In genomic region chr1:234608026-234608719, GRCh38 we compare ENCODE assay signal across 8 cellular contexts. TPM values are rescaled to one million over a fixed set of nuclear protein-coding genes. Genes with fewer than 3 reads are reported as not detected.
DNase-seq lines count a peak whose midpoint lies in the region; FAIRE-seq and TF ChIP-seq lines count a peak whose summit lies in the region.

No MANE protein-coding gene starts in this region.

- peak overlapping the region; percentile 99 for H3K27ac Mint-ChIP-seq in activated T-helper 2 cell treated with anti-CD3 and anti-CD28 coated beads, Interferon-gamma antibody, Interleukin-2, Interleukin-4, amounts not matched to agents 10 μg/mL and 5 μg/mL and 100 μg/mL, durations not matched to agents 14 hours and 24 hours and 36 hours

- H3K4me3 ChIP-seq in BJ (ENCODE audit: low read depth, low read length) (peak overlapping the region; percentile 77), fibroblast of pulmonary artery (replicated peaks; ENCODE audit: low read depth, low read length) (peak overlapping the region; percentile 80), neural cell (ENCODE audit: low read length) (peak overlapping the region; percentile 90)

- peaks cover 53% of the 10 kb centered on the region for H3K79me2 ChIP-seq in neural cell (replicated peaks; ENCODE audit: insufficient read depth, low read length)

- H3F3A ChIP-seq in neural cell (ENCODE audit: insufficient read depth, low read length, poor library complexity, severe bottlenecking): peaks cover 7% of the 10 kb centered on the region

- H2AFZ ChIP-seq in neural cell (ENCODE audit: low read depth, low read length): no peak overlapping the region

- CTCF ChIA-PET in BJ (lab: Yijun Ruan, JAX): no interaction called here

- peaks cover 57% of the 10 kb centered on the region for H3K36me3 Mint-ChIP-seq in activated T-helper 2 cell treated with anti-CD3 and anti-CD28 coated beads, Interferon-gamma antibody, Interleukin-2, Interleukin-4, amounts not matched to agents 10 μg/mL and 5 μg/mL and 100 μg/mL, durations not matched to agents 14 hours and 24 hours and 36 hours (ENCODE audit: low read depth)

- peak; percentile 98 for FAIRE-seq in GM19239 (lab: Jason Lieb, UNC)

- DNase-seq in BJ (ENCODE audit: low read depth) (peak; percentile 68), GM19239 (ENCODE audit: insufficient read length, low spot score) (peak; percentile 45), HUDEP-2 (lab: John Stamatoyannopoulos, UW; ENCODE audit: unreplicated experiment in 76 of 76) (peak in 73 of 76 experiments; percentile 23 to 83 (median 66)), RPMI8226 (peak; percentile 95), fibroblast of pulmonary artery (ENCODE audit: low read depth) (peak; percentile 95), superior temporal gyrus (ENCODE audit: extremely low spot score) (peak; percentile 90)
- DNase-seq in activated T-helper 2 cell treated with anti-CD3 and anti-CD28 coated beads, Interferon-gamma antibody, Interleukin-2, Interleukin-4, amounts not matched to agents 10 μg/mL and 5 μg/mL and 100 μg/mL, durations not matched to agents 14 hours and 24 hours and 36 hours (ENCODE audit: low spot score): peak; percentile 78

- TF ChIP-seq EP300 in neural cell (conservative IDR thresholded peaks at IDR 0.05; ENCODE audit: poor library complexity, severe bottlenecking): no peak

- peaks cover 8% of the 10 kb centered on the region for H3K36me3 ChIP-seq in BJ (ENCODE audit: control insufficient read depth, insufficient read depth, low read length)
- H3K36me3 ChIP-seq in neural cell (ENCODE audit: insufficient read depth, low read length): peaks cover 15% of the 10 kb centered on the region

- peak overlapping the region; percentile 93 for H3K27ac ChIP-seq in neural cell (ENCODE audit: low read length)

- peak; percentile 59 for TF ChIP-seq RAD21 in neural cell (conservative IDR thresholded peaks at IDR 0.05)

- POLR2A ChIA-PET in BJ (lab: Charles Lee): no interaction called here

- intact Hi-C loops in activated T-helper 2 cell treated with anti-CD3 and anti-CD28 coated beads, Interferon-gamma antibody, Interleukin-2, Interleukin-4, amounts not matched to agents 10 μg/mL and 5 μg/mL and 100 μg/mL, durations not matched to agents 14 hours and 24 hours and 36 hours (cut with micrococcal nuclease): loop anchor here (10.0 kb wide), 2 partner anchors 203 to 233 kb away; partner anchors contain the start of gene COA6

- TF ChIP-seq CTCF in BJ (IDR thresholded peaks at IDR 0.05; ENCODE audit: insufficient read depth, low read depth, low read length) (no peak), fibroblast of pulmonary artery (IDR thresholded peaks at IDR 0.05; ENCODE audit: low read length, missing control alignments) (no peak), neural cell (IDR thresholded peaks at IDR 0.05; ENCODE audit: poor library complexity, severe bottlenecking) (no peak)

- H4K20me1 ChIP-seq in neural cell (ENCODE audit: insufficient read depth): peaks cover 23% of the 10 kb centered on the region

- no peaks in the 10 kb centered on the region for H3K27me3 ChIP-seq in BJ (ENCODE audit: control insufficient read depth, insufficient read depth, low read length)
- no peaks in the 10 kb centered on the region for H3K27me3 ChIP-seq in neural cell (ENCODE audit: insufficient read depth, low read depth, low read length)

- H3K9me2 ChIP-seq in neural cell (ENCODE audit: insufficient read depth, low read length): no peaks in the 10 kb centered on the region

- peak overlapping the region; percentile 96 for H3K4me3 Mint-ChIP-seq in activated T-helper 2 cell treated with anti-CD3 and anti-CD28 coated beads, Interferon-gamma antibody, Interleukin-2, Interleukin-4, amounts not matched to agents 10 μg/mL and 5 μg/mL and 100 μg/mL, durations not matched to agents 14 hours and 24 hours and 36 hours (ENCODE audit: low read depth)

- peaks cover 39% of the 10 kb centered on the region for H3K4me1 Mint-ChIP-seq in activated T-helper 2 cell treated with anti-CD3 and anti-CD28 coated beads, Interferon-gamma antibody, Interleukin-2, Interleukin-4, amounts not matched to agents 10 μg/mL and 5 μg/mL and 100 μg/mL, durations not matched to agents 14 hours and 24 hours and 36 hours (ENCODE audit: low read depth)

- H3K9me3 Mint-ChIP-seq in activated T-helper 2 cell treated with anti-CD3 and anti-CD28 coated beads, Interferon-gamma antibody, Interleukin-2, Interleukin-4, amounts not matched to agents 10 μg/mL and 5 μg/mL and 100 μg/mL, durations not matched to agents 14 hours and 24 hours and 36 hours: no peaks in the 10 kb centered on the region

- H3K4me2 ChIP-seq in neural cell (ENCODE audit: low read length): peak overlapping the region; percentile 99

- H3K9me3 ChIP-seq in neural cell (ENCODE audit: low read length): no peaks in the 10 kb centered on the region

- peaks cover 2% of the 10 kb centered on the region for H3K27me3 Mint-ChIP-seq in activated T-helper 2 cell treated with anti-CD3 and anti-CD28 coated beads, Interferon-gamma antibody, Interleukin-2, Interleukin-4, amounts not matched to agents 10 μg/mL and 5 μg/mL and 100 μg/mL, durations not matched to agents 14 hours and 24 hours and 36 hours (ENCODE audit: low read depth)

- peak overlapping the region; percentile 94 for H3K9ac ChIP-seq in neural cell (ENCODE audit: low read length)

TF ChIP-seq in neural cell, 6 proteins besides CTCF, POLR2A, EP300 and RAD21:
- TF ChIP-seq SMC3 (conservative IDR thresholded peaks at IDR 0.05; ENCODE audit: poor library complexity) (peak; percentile 65), TAF1 (IDR thresholded peaks at IDR 0.05; ENCODE audit: low read depth) (no peak), POLR2AphosphoS5 (IDR thresholded peaks at IDR 0.05) (peak; percentile 7), MXI1 (conservative IDR thresholded peaks at IDR 0.05; ENCODE audit: poor library complexity, severe bottlenecking) (peak; percentile 83), REST (IDR thresholded peaks at IDR 0.05; ENCODE audit: borderline replicate concordance) (peak; percentile 70), EZH2 (IDR thresholded peaks at IDR 0.05; ENCODE audit: borderline replicate concordance, insufficient read depth, low read length, poor library complexity, severe bottlenecking) (no peak)
TF ChIP-seq in neural cell: peak in this region for 4.

RNA-seq across cellular contexts. Expression of gene IRF2BP2, which starts 1.8 kb away (rescaled TPM):
- polyA plus RNA-seq in BJ (2011; rRNA removed) (12.5 and 20.7 TPM in 2 replicates), neural cell (52.2 and 56.9 TPM in 2 replicates)
- polyA minus RNA-seq in BJ (2011; rRNA and poly(A)+ RNA removed): 21.2 and 34.0 TPM in 2 replicates
- total RNA-seq in activated T-helper 2 cell treated with anti-CD3 and anti-CD28 coated beads, Interferon-gamma antibody, Interleukin-2, Interleukin-4, amounts not matched to agents 10 μg/mL and 5 μg/mL and 100 μg/mL, durations not matched to agents 14 hours and 24 hours and 36 hours: 276 and 292 TPM in 2 replicates
- 104 and 107 TPM in 2 replicates for polyA minus RNA-seq in neural cell

Comparison
In these comparisons a context has a peak if more than half of its experiments do, and no peak if none do; other contexts are left out.
1. Peak in every context shown above with its lines: DNase-seq, H3K4me3 ChIP-seq and H3K27ac ChIP-seq.
2. DNase-seq: peak in every context shown above with its lines; median percentile 95 in RPMI8226; 95 in fibroblast of pulmonary artery; 90 in superior temporal gyrus; 78 in activated T-helper 2 cell treated with anti-CD3 and anti-CD28 coated beads, Interferon-gamma antibody, Interleukin-2, Interleukin-4, amounts not matched to agents 10 μg/mL and 5 μg/mL and 100 μg/mL, durations not matched to agents 14 hours and 24 hours and 36 hours; 68 in BJ; 66 in HUDEP-2; 45 in GM19239.